10 cellular contexts compared by ENCODE assay signal in genomic region chr4:144355809-144356757, GRCh38.
DNase-seq lines count a peak whose midpoint lies in the region; ATAC-seq, FAIRE-seq and TF ChIP-seq lines count a peak whose summit lies in the region.
"Had no signal": no experiment of that assay in that cellular context is flagged by ENCODE, and none has a peak within 500 bp of the region (broad histone marks: within the 10 kb centered on the region; RNA-seq: fewer than 3 reads in every experiment).

No MANE protein-coding gene starts in this region.

- no peak overlapping the region for H2BK5ac ChIP-seq in IMR-90 (ENCODE audit: low read depth, low read length, poor library complexity, severe bottlenecking)

- peaks cover 2% of the 10 kb centered on the region for H3K4me1 Mint-ChIP-seq in activated CD4-positive, alpha-beta T cell treated with anti-CD3 and anti-CD28 coated beads for 36 hours
- H3K4me1 Mint-ChIP-seq in activated CD4-positive, alpha-beta T cell treated with anti-CD3 and anti-CD28 coated beads, Interleukin-2, amount 10 ng/mL, durations not matched to agents 7 days and 5 days: peaks cover 5% of the 10 kb centered on the region
- H3K4me1 Mint-ChIP-seq in activated CD8-positive, alpha-beta T cell treated with anti-CD3 and anti-CD28 coated beads, Interleukin-2, amount 10 ng/mL, durations not matched to agents 7 days and 5 days (ENCODE audit: low read depth): peaks cover 7% of the 10 kb centered on the region

- H3K79me1 ChIP-seq in IMR-90 (ENCODE audit: low read depth in 1 of 2, low read length in 2 of 2): no peaks in the 10 kb centered on the region

- peak; percentile 36 for DNase-seq in activated CD4-positive, alpha-beta T cell treated with anti-CD3 and anti-CD28 coated beads for 36 hours
- no peak for DNase-seq in activated CD4-positive, alpha-beta T cell treated with anti-CD3 and anti-CD28 coated beads, Interleukin-2, amount 10 ng/mL, durations not matched to agents 7 days and 5 days
- peak; percentile 8 for DNase-seq in H54 (ENCODE audit: insufficient read length, low spot score)
- DNase-seq in IMR-90: peak; percentile 78
- DNase-seq in activated CD8-positive, alpha-beta T cell treated with anti-CD3 and anti-CD28 coated beads, Interleukin-2, amount 10 ng/mL, durations not matched to agents 7 days and 5 days: peak; percentile 32
- DNase-seq in kidney glomerular epithelial cell (lab: John Stamatoyannopoulos, UW): peak; percentile 94
- no peak for DNase-seq in tibial artery
- no peak for DNase-seq in COLO668 (lab: John Stamatoyannopoulos, UW; ENCODE audit: unreplicated experiment)

- H2AK5ac ChIP-seq in IMR-90 (ENCODE audit: low read depth, low read length): no peak overlapping the region

- H4K8ac ChIP-seq in IMR-90 (ENCODE audit: low read depth in 2 of 2, low read length in 2 of 2): no peak overlapping the region

- H3K9ac ChIP-seq in IMR-90 (ENCODE audit: low read depth, low read length): no peak overlapping the region

- H4K91ac ChIP-seq in IMR-90 (ENCODE audit: insufficient read depth, low read depth, low read length): no peak overlapping the region

- in situ Hi-C loops in IMR-90 (cut with MboI; ENCODE audit: low sequenced_read_pairs): no loop called here

- no peak overlapping the region for H3K23ac ChIP-seq in IMR-90 (ENCODE audit: low read depth, low read length)

- TF ChIP-seq CTCF in IMR-90 (conservative IDR thresholded peaks at IDR 0.05; ENCODE audit: low read depth, low read length): 0 out of 2 replicates have a peak, but pooled peaks have one; percentile 10
- TF ChIP-seq CTCF in tibial artery (IDR thresholded peaks at IDR 0.05): no peak

- no peaks in the 10 kb centered on the region for H4K20me1 ChIP-seq in IMR-90 (ENCODE audit: insufficient read depth, low read length)

- H3K27ac ChIP-seq in IMR-90 (ENCODE audit: insufficient read depth, low read length) (no peak overlapping the region), tibial artery (no peak overlapping the region)
- H3K27ac ChIP-seq: thoracic aorta had no signal

- H3K27me3 ChIP-seq in IMR-90 (ENCODE audit: control insufficient read depth, insufficient read depth, low read length) (peaks cover 22% of the 10 kb centered on the region), tibial artery (peaks cover 0 to 3% of the 10 kb centered on the region in 2 donors)

- H2AK9ac ChIP-seq in IMR-90 (replicated peaks; ENCODE audit: low read depth, low read length, poor library complexity): no peak overlapping the region

- H3K9me3 ChIP-seq in IMR-90 (ENCODE audit: control insufficient read depth, insufficient read depth, low read length) (no peaks in the 10 kb centered on the region), tibial artery (no peaks in the 10 kb centered on the region)
- H3K9me3 ChIP-seq: Caco-2, thoracic aorta had no signal

- H3K4me3 ChIP-seq in IMR-90 (ENCODE audit: insufficient read depth, low read depth, low read length): no peak overlapping the region
- H3K4me3 ChIP-seq in tibial artery: no peak overlapping the region
- H3K4me3 ChIP-seq: thoracic aorta had no signal

- H2AFZ ChIP-seq in IMR-90 (replicated peaks; ENCODE audit: low read length, poor library complexity): no peak overlapping the region

- no peak overlapping the region for H3K27ac Mint-ChIP-seq in activated CD4-positive, alpha-beta T cell treated with anti-CD3 and anti-CD28 coated beads for 36 hours
- H3K27ac Mint-ChIP-seq in activated CD4-positive, alpha-beta T cell treated with anti-CD3 and anti-CD28 coated beads, Interleukin-2, amount 10 ng/mL, durations not matched to agents 7 days and 5 days: no peak overlapping the region
- H3K27ac Mint-ChIP-seq in activated CD8-positive, alpha-beta T cell treated with anti-CD3 and anti-CD28 coated beads, Interleukin-2, amount 10 ng/mL, durations not matched to agents 7 days and 5 days: no peak overlapping the region

- intact Hi-C loops in activated CD4-positive, alpha-beta T cell treated with anti-CD3 and anti-CD28 coated beads for 36 hours (cut with DNase I, micrococcal nuclease): no loop called here
- intact Hi-C loops in IMR-90 (cut with micrococcal nuclease): no loop called here
- intact Hi-C loops in tibial artery (cut with DNase I; ENCODE audit: low total_unique reads): no loop called here

- POLR2A ChIA-PET in activated CD4-positive, alpha-beta T cell treated with anti-CD3 and anti-CD28 coated beads for 36 hours (lab: Charles Lee): interaction anchor here (0.6 kb wide), 1 partner anchor 581 kb away, joined by 5 read pairs; no protein-coding TSS in a partner anchor
- POLR2A ChIA-PET in activated CD4-positive, alpha-beta T cell treated with anti-CD3 and anti-CD28 coated beads, Interleukin-2, amount 10 ng/mL, durations not matched to agents 7 days and 5 days (lab: Charles Lee): no interaction called here
- POLR2A ChIA-PET in IMR-90 (lab: Charles Lee; ENCODE audit: unreplicated experiment): no interaction called here
- POLR2A ChIA-PET in activated CD8-positive, alpha-beta T cell treated with anti-CD3 and anti-CD28 coated beads, Interleukin-2, amount 10 ng/mL, durations not matched to agents 7 days and 5 days (lab: Charles Lee): no interaction called here

- H3K18ac ChIP-seq in IMR-90 (ENCODE audit: low read depth, low read length): no peak overlapping the region

- dilution Hi-C loops in IMR-90 (cut with HindIII; ENCODE audit: low sequenced_read_pairs, unreplicated experiment): no loop called here

- no peak overlapping the region for H3K4me3 Mint-ChIP-seq in activated CD4-positive, alpha-beta T cell treated with anti-CD3 and anti-CD28 coated beads for 36 hours
- H3K4me3 Mint-ChIP-seq in activated CD4-positive, alpha-beta T cell treated with anti-CD3 and anti-CD28 coated beads, Interleukin-2, amount 10 ng/mL, durations not matched to agents 7 days and 5 days: no peak overlapping the region
- no peak overlapping the region for H3K4me3 Mint-ChIP-seq in activated CD8-positive, alpha-beta T cell treated with anti-CD3 and anti-CD28 coated beads, Interleukin-2, amount 10 ng/mL, durations not matched to agents 7 days and 5 days

- CTCF ChIA-PET in activated CD4-positive, alpha-beta T cell treated with anti-CD3 and anti-CD28 coated beads for 36 hours (lab: Charles Lee): interaction anchor here (0.9 kb wide), 1 partner anchor 16 kb away, joined by 3 read pairs; no protein-coding TSS in a partner anchor
- CTCF ChIA-PET in activated CD4-positive, alpha-beta T cell treated with anti-CD3 and anti-CD28 coated beads, Interleukin-2, amount 10 ng/mL, durations not matched to agents 7 days and 5 days (lab: Charles Lee): no interaction called here
- CTCF ChIA-PET in IMR-90 (lab: Yijun Ruan, JAX): no interaction called here
- CTCF ChIA-PET in activated CD8-positive, alpha-beta T cell treated with anti-CD3 and anti-CD28 coated beads, Interleukin-2, amount 10 ng/mL, durations not matched to agents 7 days and 5 days (lab: Charles Lee): no interaction called here

- FAIRE-seq in H54 (lab: Jason Lieb, UNC): peak; percentile 68

- BruUV-seq in IMR-90 (replicated peaks; lab: Mats Ljungman, UMichigan): no TSS peak

- no peak overlapping the region for H4K5ac ChIP-seq in IMR-90 (ENCODE audit: low read depth, low read length)

- no peak overlapping the region for H2BK15ac ChIP-seq in IMR-90 (ENCODE audit: low read depth, low read length)

- TF ChIP-seq POLR2A in H54 (IDR thresholded peaks at IDR 0.05; ENCODE audit: low read depth, low read length): no peak
- no peak for TF ChIP-seq POLR2A in IMR-90 (IDR thresholded peaks at IDR 0.05; ENCODE audit: low read depth, low read length)

- no peaks in the 10 kb centered on the region for H3K9me3 Mint-ChIP-seq in activated CD4-positive, alpha-beta T cell treated with anti-CD3 and anti-CD28 coated beads for 36 hours (ENCODE audit: low read depth)
- H3K9me3 Mint-ChIP-seq in activated CD4-positive, alpha-beta T cell treated with anti-CD3 and anti-CD28 coated beads, Interleukin-2, amount 10 ng/mL, durations not matched to agents 7 days and 5 days: no peaks in the 10 kb centered on the region
- no peaks in the 10 kb centered on the region for H3K9me3 Mint-ChIP-seq in activated CD8-positive, alpha-beta T cell treated with anti-CD3 and anti-CD28 coated beads, Interleukin-2, amount 10 ng/mL, durations not matched to agents 7 days and 5 days (ENCODE audit: insufficient read depth)

- H3K9me1 ChIP-seq in IMR-90 (ENCODE audit: insufficient read depth, low read length): no peaks in the 10 kb centered on the region

- 0% methylated on average over 1 of the region's 10 CpGs; no CpG with 5 or more reads in 1 of the 2 experiments for WGBS in IMR-90 (ENCODE audit: extremely low coverage in 2 of 2, insufficient read length in 1 of 2), 2 experiments

- no peaks in the 10 kb centered on the region for H3K36me3 Mint-ChIP-seq in activated CD4-positive, alpha-beta T cell treated with anti-CD3 and anti-CD28 coated beads for 36 hours (ENCODE audit: low read depth)
- no peaks in the 10 kb centered on the region for H3K36me3 Mint-ChIP-seq in activated CD4-positive, alpha-beta T cell treated with anti-CD3 and anti-CD28 coated beads, Interleukin-2, amount 10 ng/mL, durations not matched to agents 7 days and 5 days (ENCODE audit: low read depth)
- no peaks in the 10 kb centered on the region for H3K36me3 Mint-ChIP-seq in activated CD8-positive, alpha-beta T cell treated with anti-CD3 and anti-CD28 coated beads, Interleukin-2, amount 10 ng/mL, durations not matched to agents 7 days and 5 days (ENCODE audit: low read depth)

- no peak overlapping the region for H2BK120ac ChIP-seq in IMR-90 (ENCODE audit: low read depth, low read length)

- peak; percentile 79 for ATAC-seq in activated CD4-positive, alpha-beta T cell treated with anti-CD3 and anti-CD28 coated beads for 36 hours
- peak; percentile 86 for ATAC-seq in IMR-90 (ENCODE audit: low read depth)
- peak; percentile 58 for ATAC-seq in activated CD8-positive, alpha-beta T cell treated with anti-CD3 and anti-CD28 coated beads, Interleukin-2, amount 10 ng/mL, durations not matched to agents 7 days and 5 days

- no peak overlapping the region for H3K4me2 ChIP-seq in IMR-90 (ENCODE audit: low read depth, low read length)

- H3K27me3 Mint-ChIP-seq in activated CD4-positive, alpha-beta T cell treated with anti-CD3 and anti-CD28 coated beads for 36 hours: peaks cover 30% of the 10 kb centered on the region
- H3K27me3 Mint-ChIP-seq in activated CD4-positive, alpha-beta T cell treated with anti-CD3 and anti-CD28 coated beads, Interleukin-2, amount 10 ng/mL, durations not matched to agents 7 days and 5 days: peaks cover 32% of the 10 kb centered on the region
- peaks cover 19% of the 10 kb centered on the region for H3K27me3 Mint-ChIP-seq in activated CD8-positive, alpha-beta T cell treated with anti-CD3 and anti-CD28 coated beads, Interleukin-2, amount 10 ng/mL, durations not matched to agents 7 days and 5 days (ENCODE audit: low read depth)

- TF ChIP-seq RAD21 in IMR-90 (IDR thresholded peaks at IDR 0.05; ENCODE audit: low read length): no peak

- no peak overlapping the region for H3K14ac ChIP-seq in IMR-90 (replicated peaks; ENCODE audit: low read depth, low read length)

- no peak overlapping the region for H3K56ac ChIP-seq in IMR-90 (ENCODE audit: extremely low read depth, insufficient read depth, low read length)

- H3K4ac ChIP-seq in IMR-90 (ENCODE audit: low read depth, low read length): no peak overlapping the region

- no peaks in the 10 kb centered on the region for H3K4me1 ChIP-seq in IMR-90 (ENCODE audit: control insufficient read depth, insufficient read depth, low read length)
- H3K4me1 ChIP-seq in tibial artery: no peaks in the 10 kb centered on the region
- H3K4me1 ChIP-seq: Caco-2 had no signal

- H2BK20ac ChIP-seq in IMR-90 (ENCODE audit: low read depth, low read length): no peak overlapping the region

- H3K36me3 ChIP-seq in IMR-90 (ENCODE audit: control insufficient read depth, insufficient read depth, low read length) (no peaks in the 10 kb centered on the region), tibial artery (no peaks in the 10 kb centered on the region)
- H3K36me3 ChIP-seq: thoracic aorta had no signal

Comparison
In these comparisons a context has a peak if more than half of its experiments do, and no peak if none do; other contexts are left out.
1. DNase-seq: peak in activated CD4-positive, alpha-beta T cell treated with anti-CD3 and anti-CD28 coated beads for 36 hours (single experiment), H54 (single experiment), IMR-90 (single experiment), activated CD8-positive, alpha-beta T cell treated with anti-CD3 and anti-CD28 coated beads, Interleukin-2, amount 10 ng/mL, durations not matched to agents 7 days and 5 days (single experiment) and kidney glomerular epithelial cell (single experiment); none in activated CD4-positive, alpha-beta T cell treated with anti-CD3 and anti-CD28 coated beads, Interleukin-2, amount 10 ng/mL, durations not matched to agents 7 days and 5 days (single experiment), tibial artery (0 of 2) and COLO668 (single experiment).
2. Peak in every context shown above with its lines, with median percentiles within 50 percentile points of each other: ATAC-seq.